ENCODE assay signal across 29 cellular contexts in genomic region chr16:65790768-65791167, GRCh38.
"Had no signal": no experiment of that assay in that cellular context is flagged by ENCODE, and none has a peak within 500 bp of the region (broad histone marks: within the 10 kb centered on the region; RNA-seq: fewer than 3 reads in every experiment).

No MANE protein-coding gene starts in this region.

- H3K36me3 ChIP-seq: stomach, suprapubic skin, thoracic aorta, thyroid gland, tibial artery, tibial nerve, transverse colon, upper lobe of left lung, upper lobe of right lung, uterus, vagina had no signal

- H3K9me3 ChIP-seq: stomach, suprapubic skin, testis, thoracic aorta, thyroid gland, tibial artery, tibial nerve, transverse colon, upper lobe of left lung, upper lobe of right lung, uterus, vagina had no signal

- H3K9me3 Mint-ChIP-seq: stimulated activated effector memory CD8-positive, alpha-beta T cell treated with anti-CD3 and anti-CD28 coated beads, Interleukin-12 subunit alpha, Interleukin-12 subunit beta, amount 100 ng/mL, for 72 hours; stimulated activated memory B cell treated with anti-CD40 and anti-IgM and Interleukin-4, amounts not matched to agents 10 μg/mL and 1 μg/mL and 100 μg/mL, for 72 hours; stimulated activated naive CD8-positive, alpha-beta T cell treated with anti-CD3 and anti-CD28 coated beads, Interleukin-15, amount 100 ng/mL, for 72 hours; type B pancreatic cell had no signal

- H3K4me3 Mint-ChIP-seq: stimulated activated effector memory CD8-positive, alpha-beta T cell treated with anti-CD3 and anti-CD28 coated beads, Interleukin-12 subunit alpha, Interleukin-12 subunit beta, amount 100 ng/mL, for 72 hours; stimulated activated memory B cell treated with anti-CD40 and anti-IgM and Interleukin-4, amounts not matched to agents 10 μg/mL and 1 μg/mL and 100 μg/mL, for 72 hours; stimulated activated naive B cell treated with anti-CD40 and anti-IgM and Interleukin-4, amounts not matched to agents 10 μg/mL and 1 μg/mL and 100 μg/mL, for 72 hours; stimulated activated naive CD8-positive, alpha-beta T cell treated with anti-CD3 and anti-CD28 coated beads, Interleukin-15, amount 100 ng/mL, for 72 hours; stimulated activated naive CD8-positive, alpha-beta T cell treated with anti-CD3 and anti-CD28 coated beads, Interleukin-15, Interleukin-2, amounts not matched to agents 100 ng/mL and 50 ng/mL, for 24 hours; type B pancreatic cell had no signal

- H3K36me3 Mint-ChIP-seq: stimulated activated effector memory CD8-positive, alpha-beta T cell treated with anti-CD3 and anti-CD28 coated beads, Interleukin-12 subunit alpha, Interleukin-12 subunit beta, amount 100 ng/mL, for 72 hours; stimulated activated memory B cell treated with anti-CD40 and anti-IgM and Interleukin-4, amounts not matched to agents 10 μg/mL and 1 μg/mL and 100 μg/mL, for 72 hours; stimulated activated naive B cell treated with anti-CD40 and anti-IgM and Interleukin-4, amounts not matched to agents 10 μg/mL and 1 μg/mL and 100 μg/mL, for 72 hours had no signal

- H3K27ac ChIP-seq: stomach, suprapubic skin, testis, thoracic aorta, thyroid gland, tibial artery, tibial nerve, transverse colon, upper lobe of left lung, upper lobe of right lung, uterus, vagina had no signal

- H3K27me3 ChIP-seq: stomach, suprapubic skin, testis, thyroid gland, tibial artery, tibial nerve, transverse colon, upper lobe of left lung, uterus, vagina had no signal

- ATAC-seq: stimulated activated effector memory CD8-positive, alpha-beta T cell treated with anti-CD3 and anti-CD28 coated beads, Interleukin-12 subunit alpha, Interleukin-12 subunit beta, amount 100 ng/mL, for 72 hours; stimulated activated memory B cell treated with anti-CD40 and anti-IgM and Interleukin-4, amounts not matched to agents 10 μg/mL and 1 μg/mL and 100 μg/mL, for 72 hours; stimulated activated naive B cell treated with anti-CD40 and anti-IgM and Interleukin-4, amounts not matched to agents 10 μg/mL and 1 μg/mL and 100 μg/mL, for 72 hours; stimulated activated naive CD8-positive, alpha-beta T cell treated with anti-CD3 and anti-CD28 coated beads, Interleukin-15, amount 100 ng/mL, for 72 hours; stimulated activated naive CD8-positive, alpha-beta T cell treated with anti-CD3 and anti-CD28 coated beads, Interleukin-15, Interleukin-2, amounts not matched to agents 100 U/mL and 50 U/mL, for 24 hours; upper lobe of right lung had no signal

- H3K27ac Mint-ChIP-seq: stimulated activated effector memory CD8-positive, alpha-beta T cell treated with anti-CD3 and anti-CD28 coated beads, Interleukin-12 subunit alpha, Interleukin-12 subunit beta, amount 100 ng/mL, for 72 hours; stimulated activated memory B cell treated with anti-CD40 and anti-IgM and Interleukin-4, amounts not matched to agents 10 μg/mL and 1 μg/mL and 100 μg/mL, for 72 hours; stimulated activated naive B cell treated with anti-CD40 and anti-IgM and Interleukin-4, amounts not matched to agents 10 μg/mL and 1 μg/mL and 100 μg/mL, for 72 hours; stimulated activated naive CD8-positive, alpha-beta T cell treated with anti-CD3 and anti-CD28 coated beads, Interleukin-15, amount 100 ng/mL, for 72 hours; stimulated activated naive CD8-positive, alpha-beta T cell treated with anti-CD3 and anti-CD28 coated beads, Interleukin-15, Interleukin-2, amounts not matched to agents 100 ng/mL and 50 ng/mL, for 24 hours; type B pancreatic cell had no signal

- H3K4me3 ChIP-seq: stomach, suprapubic skin, testis, thoracic aorta, thyroid gland, tibial artery, tibial nerve, transverse colon, upper lobe of left lung, upper lobe of right lung, uterus, vagina had no signal

- H3K4me1 Mint-ChIP-seq: stimulated activated effector memory CD8-positive, alpha-beta T cell treated with anti-CD3 and anti-CD28 coated beads, Interleukin-12 subunit alpha, Interleukin-12 subunit beta, amount 100 ng/mL, for 72 hours; stimulated activated memory B cell treated with anti-CD40 and anti-IgM and Interleukin-4, amounts not matched to agents 10 μg/mL and 1 μg/mL and 100 μg/mL, for 72 hours; stimulated activated naive B cell treated with anti-CD40 and anti-IgM and Interleukin-4, amounts not matched to agents 10 μg/mL and 1 μg/mL and 100 μg/mL, for 72 hours; stimulated activated naive CD8-positive, alpha-beta T cell treated with anti-CD3 and anti-CD28 coated beads, Interleukin-15, amount 100 ng/mL, for 72 hours had no signal

- FAIRE-seq: urothelium cell line had no signal

- H3K27me3 Mint-ChIP-seq: stimulated activated memory B cell treated with anti-CD40 and anti-IgM and Interleukin-4, amounts not matched to agents 10 μg/mL and 1 μg/mL and 100 μg/mL, for 72 hours; stimulated activated naive CD8-positive, alpha-beta T cell treated with anti-CD3 and anti-CD28 coated beads, Interleukin-15, amount 100 ng/mL, for 72 hours; stimulated activated naive CD8-positive, alpha-beta T cell treated with anti-CD3 and anti-CD28 coated beads, Interleukin-15, Interleukin-2, amounts not matched to agents 100 ng/mL and 50 ng/mL, for 24 hours had no signal

- H3K4me1 ChIP-seq: stomach, testis, thyroid gland, tibial nerve, transverse colon, upper lobe of left lung, upper lobe of right lung, uterus had no signal

- DNase-seq: stimulated activated CD4-positive, alpha-beta T cell treated with anti-CD3 and anti-CD28 coated beads, Interleukin-2, amount 100 ng/mL, for 48 hours; stimulated activated CD4-positive, alpha-beta T cell treated with anti-CD3 and anti-CD28 coated beads, Interleukin-4, amount 100 ng/mL, for 1 hour; stimulated activated CD4-positive, alpha-beta T cell treated with anti-CD3 and anti-CD28 coated beads, Interleukin-4, amount 100 ng/mL, for 24 hours; stimulated activated CD4-positive, alpha-beta T cell treated with anti-CD3 and anti-CD28 coated beads, Interleukin-4, amount 100 ng/mL, for 4 hours; stimulated activated CD8-positive, alpha-beta memory T cell treated with anti-CD3 and anti-CD28 coated beads, Interleukin-4, amount 100 ng/mL, for 48 hours; stimulated activated naive B cell treated with anti-CD40 and anti-IgM and Interleukin-4, amounts not matched to agents 10 μg/mL and 1 μg/mL and 100 μg/mL, for 72 hours; stimulated activated naive CD4-positive, alpha-beta T cell; stimulated activated naive CD4-positive, alpha-beta T cell treated with Interleukin-2 at 50 U/mL for 16 hours; stimulated activated naive CD8-positive, alpha-beta T cell treated with anti-CD3 and anti-CD28 coated beads, Interleukin-15, amount 100 ng/mL, for 72 hours; stimulated activated naive CD8-positive, alpha-beta T cell treated with anti-CD3 and anti-CD28 coated beads, Interleukin-15, Interleukin-2, amounts not matched to agents 100 U/mL and 50 U/mL, for 24 hours; stomach; substantia nigra; testis; thyroid gland; tibial artery; transverse colon; trophoblast cell; upper lobe of left lung; upper lobe of right lung; uterus had no signal
